ENCODE assay signal across 7 cellular contexts in the genomic region with DNA sequence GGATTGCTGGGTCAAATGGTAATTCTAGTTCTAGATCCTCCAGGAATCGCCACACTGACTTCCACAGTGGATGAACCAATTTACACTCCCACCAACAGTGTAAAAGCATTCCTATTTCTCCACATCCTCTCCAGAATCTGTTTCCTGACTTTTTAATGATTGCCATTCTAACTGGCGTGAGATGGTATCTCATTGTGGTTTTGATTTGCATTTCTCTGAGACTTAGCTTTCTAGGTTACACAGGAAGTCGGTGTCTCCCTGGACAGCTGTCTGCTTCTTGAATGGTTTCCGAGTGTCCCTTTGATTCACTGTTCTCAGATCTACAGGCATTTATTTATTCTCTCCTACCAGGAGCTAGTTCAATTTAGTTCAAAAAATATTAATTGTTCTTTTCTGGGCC. TPM values are rescaled to one million over a fixed set of nuclear protein-coding genes. Genes with fewer than 3 reads are reported as not detected.
DNase-seq lines count a peak whose midpoint lies in the region; ATAC-seq, FAIRE-seq and TF ChIP-seq lines count a peak whose summit lies in the region.
"Not testable (repeated sequence)": the region's sequence is repeated elsewhere in the genome, so short reads cannot be mapped to it uniquely, and the experiment has no call there.

No MANE protein-coding gene starts in this region.

- POLR2A ChIA-PET in endothelial cell of umbilical vein (lab: Charles Lee): not testable (repeated sequence)

- BruUV-seq in endothelial cell of umbilical vein (replicated peaks; lab: Mats Ljungman, UMichigan): not testable (repeated sequence)

- H3K27me3 ChIP-seq in endothelial cell of umbilical vein (ENCODE audit: control insufficient read depth in 2 of 2, insufficient read depth in 2 of 2, low read length in 2 of 2): not testable (repeated sequence)

- ATAC-seq in GM19351 (IDR thresholded peaks at IDR 0.05; ENCODE audit: unreplicated experiment) (peak; percentile 52), GM21723 (IDR thresholded peaks at IDR 0.05; ENCODE audit: unreplicated experiment) (peak; percentile 35), HG02981 (IDR thresholded peaks at IDR 0.05; ENCODE audit: unreplicated experiment) (peak; percentile 89), HG03442 (IDR thresholded peaks at IDR 0.05; ENCODE audit: unreplicated experiment) (peak; percentile 40)

- H3K4me3 ChIP-seq in endothelial cell of umbilical vein (replicated peaks in 1 of 3; ENCODE audit: insufficient read depth in 1 of 3, low read depth in 1 of 3, low read length in 3 of 3): not testable (repeated sequence)

- not testable (repeated sequence) for H3K79me2 ChIP-seq in endothelial cell of umbilical vein (ENCODE audit: control insufficient read depth, insufficient read depth, low read length)

- H3K9me3 ChIP-seq in endothelial cell of umbilical vein (replicated peaks; ENCODE audit: control insufficient read depth, insufficient read depth, low read length): not testable (repeated sequence)

- DNase-seq in GM03348 (ENCODE audit: low spot score): peak; percentile 23
- peak; percentile 74 for DNase-seq in RCC 7860 (ENCODE audit: low spot score)
- not testable (repeated sequence) for DNase-seq in endothelial cell of umbilical vein (ENCODE audit: low read depth, low spot score)

- not testable (repeated sequence) for H3K36me3 ChIP-seq in endothelial cell of umbilical vein (ENCODE audit: control insufficient read depth in 2 of 2, extremely low read depth in 1 of 2, insufficient read depth in 2 of 2, low read length in 2 of 2)

- H3K27ac ChIP-seq in endothelial cell of umbilical vein (ENCODE audit: insufficient read depth, low read depth, low read length): not testable (repeated sequence)

- not testable (repeated sequence) for H3K9ac ChIP-seq in endothelial cell of umbilical vein (replicated peaks; ENCODE audit: extremely low read depth, insufficient read depth, low read length)

- H3K4me1 ChIP-seq in endothelial cell of umbilical vein (ENCODE audit: control insufficient read depth, extremely low read depth, insufficient read depth, low read length): not testable (repeated sequence)

- TF ChIP-seq CTCF in endothelial cell of umbilical vein (IDR thresholded peaks at IDR 0.05; ENCODE audit: extremely low read depth in 1 of 2, insufficient read depth in 1 of 2, low read depth in 1 of 2, low read length in 2 of 2): not testable (repeated sequence)

- intact Hi-C loops in endothelial cell of umbilical vein (cut with micrococcal nuclease): not testable (repeated sequence)

- not testable (repeated sequence) for H4K20me1 ChIP-seq in endothelial cell of umbilical vein (replicated peaks; ENCODE audit: control insufficient read depth, extremely low read depth, insufficient read depth, low read length)

- H3K9me1 ChIP-seq in endothelial cell of umbilical vein (replicated peaks; ENCODE audit: control insufficient read depth, extremely low read depth, insufficient read depth, low read length): not testable (repeated sequence)

- not testable (repeated sequence) for TF ChIP-seq POLR2A in endothelial cell of umbilical vein (IDR thresholded peaks at IDR 0.05; ENCODE audit: low read depth, low read length)

- dilution Hi-C loops in endothelial cell of umbilical vein (cut with MboI; ENCODE audit: extremely low pct_ligation_motif_present, low sequenced_read_pairs): not testable (repeated sequence)

- not testable (repeated sequence) for H2AFZ ChIP-seq in endothelial cell of umbilical vein (ENCODE audit: low read depth, low read length)

- H3K4me2 ChIP-seq in endothelial cell of umbilical vein (ENCODE audit: insufficient read depth, low read length): not testable (repeated sequence)

- FAIRE-seq in RCC 7860 (lab: Jason Lieb, UNC) (peak; percentile 68), endothelial cell of umbilical vein (lab: Jason Lieb, UNC) (peak; percentile 43)

- CTCF ChIA-PET in endothelial cell of umbilical vein (lab: Charles Lee): interaction anchor here (1.1 to 5.7 kb wide), 11 partner anchors 10 to 781 kb away, joined by 3 to 129 read pairs (median 12); no protein-coding TSS in a partner anchor

TF ChIP-seq in endothelial cell of umbilical vein, 7 proteins besides CTCF, POLR2A, EP300 and RAD21:
- peak; percentile 23 for TF ChIP-seq GATA2 (IDR thresholded peaks at IDR 0.05; ENCODE audit: insufficient read depth, insufficient read length, low read depth, low read length)

RNA-seq across cellular contexts. Expression of gene THUMPD2, which starts 51.0 kb away (rescaled TPM):
- total RNA-seq in endothelial cell of umbilical vein: 8.2 and 8.9 TPM in 2 replicates
- polyA plus RNA-seq in endothelial cell of umbilical vein: 3.5 and 4.3 TPM in 2 replicates
- 6.1 TPM in 2 replicates for polyA plus RNA-seq in endothelial cell of umbilical vein (2011; cell fraction: cytosol; rRNA removed)
- polyA plus RNA-seq in endothelial cell of umbilical vein (2011; cell fraction: nucleus; rRNA removed): 22.7 and 24.2 TPM in 2 replicates
- 6.8 and 7.9 TPM in 2 replicates for polyA plus RNA-seq in endothelial cell of umbilical vein (2012)
- polyA minus RNA-seq in endothelial cell of umbilical vein: 7.6 and 8.6 TPM in 2 replicates
- 5.1 TPM for polyA minus RNA-seq in endothelial cell of umbilical vein (2011; cell fraction: cytosol; rRNA and poly(A)+ RNA removed)
- polyA minus RNA-seq in endothelial cell of umbilical vein (2011; cell fraction: nucleus; rRNA and poly(A)+ RNA removed): 17.6 and 27.2 TPM in 2 replicates

Comparison
In these comparisons a context has a peak if more than half of its experiments do, and no peak if none do; other contexts are left out.
1. ATAC-seq: peak in every context shown above with its lines; median percentile 89 in HG02981; 52 in GM19351; 40 in HG03442; 35 in GM21723.